Comparison of ENCODE assay signal across 8 cellular contexts in genomic region chr16:1310832-1311200, GRCh38. TPM values are rescaled to one million over a fixed set of nuclear protein-coding genes. Genes with fewer than 3 reads are reported as not detected.
DNase-seq lines count a peak whose midpoint lies in the region; ATAC-seq and TF ChIP-seq lines count a peak whose summit lies in the region.

No MANE protein-coding gene starts in this region.

- H3K27ac Mint-ChIP-seq in nephron, result peak overlapping the region; percentile 98 to 100 (median 99)

- H3K36me3 ChIP-seq in GM06990 (ENCODE audit: control insufficient read depth, insufficient read depth, low read length) (peaks cover 24% of the 10 kb centered on the region), Peyer's patch (peaks cover 0 to 24% (median 0%) of the 10 kb centered on the region in 3 donors), duodenal mucosa (ENCODE audit: control insufficient read depth in 1 of 2, insufficient read depth in 2 of 2, low read length in 2 of 2) (peaks cover 11 to 32% of the 10 kb centered on the region in 2 donors)

- peak overlapping the region; percentile 64 to 97 (median 88) for H3K27ac ChIP-seq in Peyer's patch
- H3K27ac ChIP-seq in duodenal mucosa (ENCODE audit: low read depth, low read length), result no peak overlapping the region

- H3K36me3 Mint-ChIP-seq in nephron (ENCODE audit: low read depth), result peaks cover 12% of the 10 kb centered on the region

- TF ChIP-seq CTCF in GM06990 (IDR thresholded peaks at IDR 0.05; ENCODE audit: insufficient read depth, low read length, poor library complexity, severe bottlenecking) (no peak), Peyer's patch (IDR thresholded peaks at IDR 0.05) (no peak), nephron (IDR thresholded peaks at IDR 0.05; ENCODE audit: unreplicated experiment in 3 of 3) (no peak)

- peak overlapping the region; percentile 33 to 66 for H3K9ac ChIP-seq in duodenal mucosa (ENCODE audit: low read depth in 1 of 2, low read length in 2 of 2)

- H3K9me3 Mint-ChIP-seq in nephron, result no peaks in the 10 kb centered on the region

- DNase-seq in GM06990 (ENCODE audit: extremely low read depth, insufficient read length), result no peak
- DNase-seq in Peyer's patch, result peak in 1 of 3 donors; percentile 51
- DNase-seq in T-helper 9 cell, result no peak
- DNase-seq in epidermal melanocyte (ENCODE audit: insufficient read length, low spot score), result no peak

- H3K4me1 ChIP-seq in Peyer's patch (peaks cover 8 to 36% (median 21%) of the 10 kb centered on the region in 4 donors), duodenal mucosa (ENCODE audit: control insufficient read depth in 1 of 2, insufficient read depth in 2 of 2, low read length in 2 of 2) (peaks cover 20 to 32% of the 10 kb centered on the region in 2 donors)

- H3K9me3 ChIP-seq in Peyer's patch (no peaks in the 10 kb centered on the region), duodenal mucosa (ENCODE audit: control insufficient read depth in 1 of 2, low read length in 2 of 2) (no peaks in the 10 kb centered on the region)

- peaks cover 22% of the 10 kb centered on the region for H3K4me1 Mint-ChIP-seq in nephron

- TF ChIP-seq POLR2A in Peyer's patch (IDR thresholded peaks at IDR 0.05), result no peak

- H3K4me3 ChIP-seq in GM06990 (replicated peaks; ENCODE audit: low read depth, low read length), result peak overlapping the region; percentile 96
- H3K4me3 ChIP-seq in Peyer's patch, result peak overlapping the region; percentile 59 to 92 (median 82)
- peak overlapping the region; percentile 68 to 87 for H3K4me3 ChIP-seq in duodenal mucosa (ENCODE audit: low read depth in 1 of 2, low read length in 2 of 2)

- no peaks in the 10 kb centered on the region for H3K27me3 ChIP-seq in GM06990 (replicated peaks; ENCODE audit: control insufficient read depth, insufficient read depth, low read length)
- H3K27me3 ChIP-seq in Peyer's patch, result no peaks in the 10 kb centered on the region
- H3K27me3 ChIP-seq in duodenal mucosa (ENCODE audit: control insufficient read depth in 1 of 2, insufficient read depth in 2 of 2, low read length in 2 of 2), result no peaks in the 10 kb centered on the region

- H3K4me3 Mint-ChIP-seq in nephron, result peak overlapping the region; percentile 92 to 100 (median 99)

- ATAC-seq in HG03139 (IDR thresholded peaks at IDR 0.05; ENCODE audit: unreplicated experiment) (no peak), GM19397 (IDR thresholded peaks at IDR 0.05; ENCODE audit: unreplicated experiment) (no peak)

- H3K27me3 Mint-ChIP-seq in nephron (ENCODE audit: low read depth), result no peaks in the 10 kb centered on the region

RNA-seq across cellular contexts. Expression of gene UBE2I, which starts 1.4 kb away (rescaled TPM):
- total RNA-seq in Peyer's patch, result 100 to 1,000 TPM in 3 of 4 donors, 10 to 100 TPM in 1; 54.1 to 119 (median 107) TPM

RNA-seq across cellular contexts. Expression of gene BAIAP3, which starts 22.6 kb away (rescaled TPM):
- 100 to 1,000 TPM in 1 of 4 donors, 10 to 100 TPM in 3; 17.9 to 160 (median 29.0) TPM for total RNA-seq in Peyer's patch

RNA-seq across cellular contexts. Expression of gene TSR3, which starts 40.9 kb away (rescaled TPM):
- total RNA-seq in Peyer's patch, result 10 to 100 TPM; 48.2 to 62.3 (median 53.6) TPM

RNA-seq across cellular contexts. Expression of gene GNPTG, which starts 40.9 kb away (rescaled TPM):
- 10 to 100 TPM; 51.1 to 83.3 (median 65.0) TPM for total RNA-seq in Peyer's patch

RNA-seq across cellular contexts. Expression of gene TPSD1, which starts 54.9 kb away (rescaled TPM):
- 10 to 100 TPM in 3 of 4 donors, not detected in 1; 10.3 to 61.1 (median 24.1) TPM for total RNA-seq in Peyer's patch
